23 cellular contexts compared by ENCODE assay signal in the genomic region with DNA sequence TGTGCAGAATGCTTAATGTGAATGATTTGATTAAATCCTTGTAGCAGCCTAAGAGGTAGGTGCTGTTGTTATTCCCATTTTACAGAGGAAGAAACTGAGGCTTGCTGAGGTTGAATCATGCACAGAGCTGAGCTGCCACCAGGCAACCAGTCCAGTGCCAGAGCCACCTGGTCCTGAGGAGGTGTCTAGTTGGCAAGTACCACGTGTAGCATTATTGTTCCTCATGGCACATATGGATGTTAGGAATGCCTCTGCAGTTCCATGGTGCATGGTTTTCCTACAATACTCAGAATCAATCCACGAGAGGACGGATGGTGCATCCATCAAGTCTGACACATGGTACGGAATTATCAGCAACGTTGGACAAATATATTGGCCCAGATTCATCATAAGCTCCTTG. TPM values are rescaled to one million over a fixed set of nuclear protein-coding genes. Genes with fewer than 3 reads are reported as not detected.
DNase-seq lines count a peak whose midpoint lies in the region; ATAC-seq, FAIRE-seq and TF ChIP-seq lines count a peak whose summit lies in the region.
"Had no signal": no experiment of that assay in that cellular context is flagged by ENCODE, and none has a peak within 500 bp of the region (broad histone marks: within the 10 kb centered on the region; RNA-seq: fewer than 3 reads in every experiment).

No MANE protein-coding gene starts in this region.

- TF ChIP-seq POLR2A in HepG2 (IDR thresholded peaks at IDR 0.05; ENCODE audit: insufficient read depth in 1 of 2, low read depth in 2 of 2, low read length in 2 of 2) (no peak), right lobe of liver (IDR thresholded peaks at IDR 0.05) (no peak), vagina (IDR thresholded peaks at IDR 0.05) (no peak)

- H3K4me1 ChIP-seq in HepG2 (ENCODE audit: insufficient read depth, low read length) (no peaks in the 10 kb centered on the region), right lobe of liver (no peaks in the 10 kb centered on the region), neuronal stem cell (ENCODE audit: control insufficient read depth in 2 of 2, insufficient read depth in 1 of 2, low read depth in 1 of 2, low read length in 2 of 2) (peaks cover 0 to 6% of the 10 kb centered on the region in 2 donors), vagina (no peaks in the 10 kb centered on the region), pancreas (no peaks in the 10 kb centered on the region)

- H3K36me3 ChIP-seq in HepG2 (replicated peaks in 1 of 2; ENCODE audit: control insufficient read depth in 1 of 2, insufficient read depth in 2 of 2, low read length in 2 of 2) (no peaks in the 10 kb centered on the region), right lobe of liver (no peaks in the 10 kb centered on the region), neuronal stem cell (replicated peaks in 1 of 2; ENCODE audit: control insufficient read depth in 2 of 2, insufficient read depth in 2 of 2, low read length in 2 of 2) (peaks cover 0 to 3% of the 10 kb centered on the region in 2 donors), vagina (no peaks in the 10 kb centered on the region), pancreas (no peaks in the 10 kb centered on the region)

- intact Hi-C loops in HepG2 (cut with micrococcal nuclease; ENCODE audit: unreplicated experiment): no loop called here
- intact Hi-C loops in right lobe of liver (cut with DNase I): no loop called here
- intact Hi-C loops in vagina (cut with DNase I): no loop called here
- intact Hi-C loops in posterior cingulate gyrus (cut with DNase I): loop anchor here (10.0 kb wide), 1 partner anchor 963 kb away; no protein-coding TSS in a partner anchor
- intact Hi-C loops in pancreas (cut with DNase I): no loop called here

- no peak overlapping the region for H3K4me3 ChIP-seq in HepG2 (replicated peaks in 1 of 3; ENCODE audit: insufficient read depth in 1 of 3, low read depth in 2 of 3, low read length in 3 of 3)
- no peak overlapping the region for H3K4me3 ChIP-seq in right lobe of liver
- no peak overlapping the region for H3K4me3 ChIP-seq in coronary artery
- no peak overlapping the region for H3K4me3 ChIP-seq in neuronal stem cell (ENCODE audit: low read length in 2 of 2)
- H3K4me3 ChIP-seq in vagina: no peak overlapping the region
- H3K4me3 ChIP-seq in pancreas: no peak overlapping the region
- H3K4me3 ChIP-seq: GM23338 had no signal

- no peak overlapping the region for H3K4ac ChIP-seq in neuronal stem cell (ENCODE audit: low read length)

- no peaks in the 10 kb centered on the region for H4K20me1 ChIP-seq in HepG2 (ENCODE audit: insufficient read depth, low read length)

- no peak overlapping the region for H3K27ac ChIP-seq in HepG2 (ENCODE audit: extremely low read length, insufficient read depth, low read length)
- no peak overlapping the region for H3K27ac ChIP-seq in right lobe of liver
- H3K27ac ChIP-seq in coronary artery: no peak overlapping the region
- no peak overlapping the region for H3K27ac ChIP-seq in neuronal stem cell (replicated peaks; ENCODE audit: low read length)
- no peak overlapping the region for H3K27ac ChIP-seq in vagina
- no peak overlapping the region for H3K27ac ChIP-seq in pancreas

- H3K79me2 ChIP-seq in HepG2 (ENCODE audit: insufficient read depth, low read length): no peaks in the 10 kb centered on the region

- no peak overlapping the region for H2BK120ac ChIP-seq in neuronal stem cell (ENCODE audit: low read depth, low read length)

- FAIRE-seq in HepG2 (lab: Jason Lieb, UNC) (no peak), pancreas (lab: Jason Lieb, UNC) (no peak)
- FAIRE-seq: G401.6, GM12891 had no signal

- H3K18ac ChIP-seq in neuronal stem cell (ENCODE audit: low read length): no peak overlapping the region

- TF ChIP-seq EP300 in HepG2 (IDR thresholded peaks at IDR 0.05; ENCODE audit: low read depth in 2 of 2, low read length in 2 of 2): no peak
- no peak for TF ChIP-seq EP300 in HepG2 (CRISPR knock-in tag; IDR thresholded peaks at IDR 0.05; ENCODE audit: borderline replicate concordance)

- H3K9ac ChIP-seq in HepG2 (ENCODE audit: insufficient read depth, low read depth, low read length): no peak overlapping the region
- peak overlapping the region; percentile 17 for H3K9ac ChIP-seq in neuronal stem cell (ENCODE audit: low read depth, low read length, poor library complexity)

- CTCF ChIA-PET in HepG2 (lab: Yijun Ruan, JAX; ENCODE audit: low intra/inter-chr PET ratio, low total read pairs): no interaction called here

- H3K27me3 ChIP-seq in HepG2 (ENCODE audit: control insufficient read depth in 1 of 2, insufficient read depth in 2 of 2, low read length in 2 of 2) (peaks cover 1 to 36% of the 10 kb centered on the region in 2 experiments; a peak in 4 of 5 replicates), right lobe of liver (no peaks in the 10 kb centered on the region), neuronal stem cell (ENCODE audit: control insufficient read depth in 3 of 3, insufficient read depth in 3 of 3, low read depth in 1 of 3, low read length in 3 of 3) (peaks cover 0 to 41% (median 2%) of the 10 kb centered on the region in 3 experiments), vagina (no peaks in the 10 kb centered on the region), pancreas (no peaks in the 10 kb centered on the region)
- H3K27me3 ChIP-seq: BE2C had no signal

- TF ChIP-seq CTCF in HepG2 (CRISPR knock-in tag; IDR thresholded peaks at IDR 0.05) (no peak), right lobe of liver (IDR thresholded peaks at IDR 0.05) (no peak), coronary artery (IDR thresholded peaks at IDR 0.05) (no peak), vagina (IDR thresholded peaks at IDR 0.05) (no peak), pancreas (IDR thresholded peaks at IDR 0.05) (no peak)

- in situ Hi-C loops in HepG2 (cut with HindIII; ENCODE audit: extremely low pct_ligation_motif_present, low pct_unique_long_range_greater_than_20kb): no loop called here

- no peak overlapping the region for H2BK15ac ChIP-seq in neuronal stem cell (ENCODE audit: low read length)

- H3K9me3 ChIP-seq in HepG2 (ENCODE audit: low read length) (no peaks in the 10 kb centered on the region), right lobe of liver (no peaks in the 10 kb centered on the region), neuronal stem cell (replicated peaks in 1 of 2; ENCODE audit: control insufficient read depth in 2 of 2, insufficient read depth in 1 of 2, low read depth in 1 of 2, low read length in 2 of 2) (no peaks in the 10 kb centered on the region), vagina (no peaks in the 10 kb centered on the region), pancreas (no peaks in the 10 kb centered on the region)
- H3K9me3 ChIP-seq: BE2C had no signal

- 29% methylated on average over 5 of the region's 5 CpGs for WGBS in HepG2 (ENCODE audit: low lambda C conversion rate)
- WGBS in right lobe of liver (ENCODE audit: insufficient coverage, low coverage, low lambda C conversion rate, missing lambda C conversion rate): 72% methylated on average over 4 of the region's 5 CpGs
- no CpG with 5 or more reads among the region's 5 CpGs for WGBS in neuronal stem cell (ENCODE audit: extremely low coverage in 2 of 2, insufficient read length in 2 of 2, insufficient replicate concordance in 1 of 2), 2 donors
- 24 to 40% methylated on average over 5 of the region's 5 CpGs for WGBS in pancreas, 2 donors

- H2AK5ac ChIP-seq in neuronal stem cell (ENCODE audit: low read depth, low read length): no peak overlapping the region

- H2BK5ac ChIP-seq in neuronal stem cell (ENCODE audit: low read length): no peak overlapping the region

- no peak overlapping the region for H3K14ac ChIP-seq in neuronal stem cell (ENCODE audit: low read length)

- H3K4me2 ChIP-seq in HepG2 (ENCODE audit: low read depth, low read length) (no peak overlapping the region), neuronal stem cell (ENCODE audit: insufficient read depth, low read length, poor library complexity, severe bottlenecking) (no peak overlapping the region)
- H3K4me2 ChIP-seq: GM23338 had no signal

- no peak overlapping the region for H3K23ac ChIP-seq in neuronal stem cell (ENCODE audit: low read depth, low read length, poor library complexity)

- no peak overlapping the region for H4K8ac ChIP-seq in neuronal stem cell (ENCODE audit: low read depth, low read length)

- H2BK12ac ChIP-seq in neuronal stem cell (ENCODE audit: low read length): no peak overlapping the region

- H3K79me1 ChIP-seq in neuronal stem cell (ENCODE audit: low read depth, low read length): no peaks in the 10 kb centered on the region

- H4K91ac ChIP-seq in neuronal stem cell (ENCODE audit: low read depth, low read length, poor library complexity): no peak overlapping the region

- TF ChIP-seq RAD21 in HepG2 (CRISPR knock-in tag; IDR thresholded peaks at IDR 0.05): no peak

- BruUV-seq in HepG2 (replicated peaks; lab: Mats Ljungman, UMichigan): no TSS peak

- H2AFZ ChIP-seq in HepG2 (ENCODE audit: low read length): no peak overlapping the region
- no peak overlapping the region for H2AFZ ChIP-seq in neuronal stem cell (ENCODE audit: low read length)
- H2AFZ ChIP-seq: GM23338 had no signal

- DNase-seq in HepG2 (ENCODE audit: low spot score) (no peak), right lobe of liver (no peak), coronary artery (ENCODE audit: low spot score) (peak; percentile 4), neuronal stem cell (ENCODE audit: low spot score) (no peak), vagina (ENCODE audit: extremely low spot score in 2 of 2) (peak; percentile 46 to 56), posterior cingulate gyrus (no peak), pancreas (no peak), NCI-H2081 (lab: John Stamatoyannopoulos, UW) (no peak)
- DNase-seq: BE2C; CD4-positive, CD25-positive, alpha-beta regulatory T cell; CD8-positive, alpha-beta memory T cell; COR-L47; DMS 273 treated with DMSO at 0.1 percent for 48 hours; DMS53; DND-41; EL; H7; IMR-90; KBM-7 had no signal

- POLR2A ChIA-PET in HepG2 (lab: Yijun Ruan, JAX): no interaction called here

- no peak for ATAC-seq in HepG2
- no peak for ATAC-seq in right lobe of liver
- ATAC-seq in pancreas: no peak
- ATAC-seq: GM23338 had no signal

RNA-seq across cellular contexts. Expression of a gene that starts 8.9 kb away (rescaled TPM):
- total RNA-seq in HepG2 (2016; rRNA removed; fragmentation: Illumina TruSeq; extraction: Trizol): not detected in 2 replicates
- total RNA-seq in HepG2 (2016; cell fraction: cytosol; rRNA removed; fragmentation: Illumina TruSeq; extraction: Trizol; ENCODE audit: low read depth): not detected in 2 replicates
- total RNA-seq in HepG2 (2016; cell fraction: insoluble cytoplasmic fraction; rRNA removed; fragmentation: Illumina TruSeq; extraction: Trizol): not detected in 2 replicates
- total RNA-seq in HepG2 (2016; cell fraction: membrane; rRNA removed; fragmentation: Illumina TruSeq; extraction: Trizol): not detected in 2 replicates
- not detected in 2 replicates for total RNA-seq in HepG2 (2016; cell fraction: nucleus; rRNA removed; fragmentation: Illumina TruSeq; extraction: Trizol)
- polyA plus RNA-seq in HepG2 (2011; rRNA removed): not detected in 2 replicates
- polyA plus RNA-seq in HepG2 (2011; cell fraction: cytosol; rRNA removed): not detected in 2 replicates
- polyA plus RNA-seq in HepG2 (2011; cell fraction: nucleus; rRNA removed): not detected in 2 replicates
- polyA plus RNA-seq in HepG2 (2012): not detected in 2 replicates
- polyA plus RNA-seq in HepG2 (2016; cell fraction: cytosol; fragmentation: Illumina TruSeq; extraction: Trizol; ENCODE audit: low read depth): not detected in 2 replicates
- not detected in 2 replicates for polyA plus RNA-seq in HepG2 (2016; cell fraction: insoluble cytoplasmic fraction; fragmentation: Illumina TruSeq; extraction: Trizol; ENCODE audit: low read depth)
- not detected in 2 replicates for polyA plus RNA-seq in HepG2 (2016; cell fraction: membrane; fragmentation: Illumina TruSeq; extraction: Trizol; ENCODE audit: low read depth)
- not detected in 2 replicates for polyA plus RNA-seq in HepG2 (2016; cell fraction: nucleus; fragmentation: Illumina TruSeq; extraction: Trizol; ENCODE audit: insufficient read depth, low read depth)
- not detected in 2 replicates for polyA minus RNA-seq in HepG2 (2011; rRNA and poly(A)+ RNA removed; ENCODE audit: low replicate concordance)
- not detected in 2 replicates for polyA minus RNA-seq in HepG2 (2011; cell fraction: cytosol; rRNA and poly(A)+ RNA removed)
- not detected in 2 replicates for polyA minus RNA-seq in HepG2 (2011; cell fraction: nucleus; rRNA and poly(A)+ RNA removed)
- under 1 TPM; 0.20 to 0.74 (median 0.54) TPM for total RNA-seq in right lobe of liver
- polyA plus RNA-seq in neuronal stem cell (2013, experiment 1 of 2): 2.3 TPM
- polyA plus RNA-seq in neuronal stem cell (2013, experiment 2 of 2): 2.4 TPM
- total RNA-seq in vagina: 2.5 TPM
- under 1 TPM; 0.13 to 0.81 (median 0.46) TPM for total RNA-seq in pancreas
- 1 to 10 TPM in 1 of 2 donors, under 1 TPM in 1; 0.72 to 2.4 TPM for polyA plus RNA-seq in pancreas
- total RNA-seq: CD4-positive, CD25-positive, alpha-beta regulatory T cell; CD8-positive, alpha-beta memory T cell; HT-29; IMR-90 had no signal
- polyA plus RNA-seq: CD4-positive, CD25-positive, alpha-beta regulatory T cell; CD8-positive, alpha-beta memory T cell; IMR-90 had no signal

Comparison
In these comparisons a context has a peak if more than half of its experiments do, and no peak if none do; other contexts are left out.
1. DNase-seq: peak in coronary artery (single experiment) and vagina (2 of 2); none in HepG2 (single experiment), right lobe of liver (0 of 3), neuronal stem cell (single experiment), posterior cingulate gyrus (0 of 10), pancreas (0 of 6) and NCI-H2081 (0 of 2).